In the genomic region with DNA sequence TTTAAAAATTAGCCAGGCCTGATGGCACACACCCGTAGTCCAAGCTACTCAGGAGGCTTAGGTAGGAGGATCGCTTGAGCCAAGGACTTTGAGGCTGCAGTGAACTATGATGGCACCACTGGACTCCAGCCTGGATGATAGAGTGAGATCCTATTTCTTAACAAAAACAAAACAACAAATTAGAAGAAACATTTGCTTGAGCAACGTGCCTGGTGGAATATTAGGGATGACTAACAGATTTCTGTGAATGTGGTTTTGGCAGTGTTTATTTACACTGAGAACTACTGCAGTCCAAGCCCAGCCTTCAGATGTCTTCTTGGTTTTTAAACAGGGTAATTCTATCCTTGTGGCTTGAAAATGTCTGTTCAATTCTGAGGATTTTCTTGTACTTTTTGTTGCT, we compare ENCODE assay signal across 16 cellular contexts. TPM values are rescaled to one million over a fixed set of nuclear protein-coding genes. Genes with fewer than 3 reads are reported as not detected.
DNase-seq lines count a peak whose midpoint lies in the region; ATAC-seq and TF ChIP-seq lines count a peak whose summit lies in the region.
"Had no signal": no experiment of that assay in that cellular context is flagged by ENCODE, and none has a peak within 500 bp of the region (broad histone marks: within the 10 kb centered on the region; RNA-seq: fewer than 3 reads in every experiment).

No MANE protein-coding gene starts in this region.

- H3K27me3 ChIP-seq in colonic mucosa = no peaks in the 10 kb centered on the region
- H3K27me3 ChIP-seq: esophagus squamous epithelium had no signal

- no peaks in the 10 kb centered on the region for H3K4me1 ChIP-seq in colonic mucosa
- H3K4me1 ChIP-seq: esophagus squamous epithelium, HAP-1 had no signal

- intact Hi-C loops in colonic mucosa (cut with DNase I) = no loop called here

- TF ChIP-seq CTCF in epithelial cell of esophagus (IDR thresholded peaks at IDR 0.05; ENCODE audit: insufficient read depth, low read depth, low read length, missing control alignments) = no peak
- no peak for TF ChIP-seq CTCF in colonic mucosa (IDR thresholded peaks at IDR 0.05)

- H3K4me3 ChIP-seq in epithelial cell of esophagus (ENCODE audit: low read length) = no peak overlapping the region
- no peak overlapping the region for H3K4me3 ChIP-seq in colonic mucosa
- H3K4me3 ChIP-seq: esophagus squamous epithelium, HAP-1 had no signal

- H3K27ac ChIP-seq in colonic mucosa = no peak overlapping the region
- H3K27ac ChIP-seq: esophagus squamous epithelium had no signal

- no peaks in the 10 kb centered on the region for H3K36me3 ChIP-seq in colonic mucosa
- H3K36me3 ChIP-seq: esophagus squamous epithelium, HAP-1 had no signal

- ATAC-seq in HG03442 (IDR thresholded peaks at IDR 0.05; ENCODE audit: unreplicated experiment) = no peak

- H3K9me3 ChIP-seq in colonic mucosa = no peaks in the 10 kb centered on the region
- H3K9me3 ChIP-seq: esophagus squamous epithelium, HAP-1 had no signal

- DNase-seq in EL (peak; percentile 89), NCI-H226 (peak; percentile 54), epithelial cell of esophagus (ENCODE audit: low read depth) (peak; percentile 67), renal cortical epithelial cell (ENCODE audit: low read depth) (peak; percentile 96), islet precursor cell (no peak), medulla oblongata (ENCODE audit: extremely low spot score) (no peak), colonic mucosa (no peak)
- DNase-seq: activated CD8-positive, alpha-beta memory T cell treated with anti-CD3 and anti-CD28 coated beads, Interleukin-2, amount 50 U/mL, for 48 hours; anterior cingulate cortex; esophagus squamous epithelium; left cardiac atrium; NCI-H446; RPMI8226; stimulated activated naive CD4-positive, alpha-beta T cell treated with Interleukin-2 at 50 U/mL for 16 hours had no signal

- H3K9ac ChIP-seq in colonic mucosa (ENCODE audit: low read depth in 2 of 2, low read length in 2 of 2) = no peak overlapping the region

RNA-seq across cellular contexts. Expression of a gene that starts 9.2 kb away (rescaled TPM):
- 4.7 and 6.3 TPM in 2 replicates for total RNA-seq in renal cortical epithelial cell
- total RNA-seq in colonic mucosa = 1 to 10 TPM; 1.0 to 5.5 TPM

Comparison
In these comparisons a context has a peak if more than half of its experiments do, and no peak if none do; other contexts are left out.
1. DNase-seq: peak in EL (single experiment), NCI-H226 (single experiment), epithelial cell of esophagus (single experiment) and renal cortical epithelial cell (single experiment); none in islet precursor cell (single experiment), medulla oblongata (single experiment) and colonic mucosa (single experiment).